37 cellular contexts compared by ENCODE assay signal in genomic region chr4:72709475-72709874, GRCh38.
DNase-seq lines count a peak whose midpoint lies in the region; ATAC-seq, FAIRE-seq and TF ChIP-seq lines count a peak whose summit lies in the region.
"Had no signal": no experiment of that assay in that cellular context is flagged by ENCODE, and none has a peak within 500 bp of the region (broad histone marks: within the 10 kb centered on the region; RNA-seq: fewer than 3 reads in every experiment).

No MANE protein-coding gene starts in this region.

- no peaks in the 10 kb centered on the region for H3K27me3 ChIP-seq in K562 (ENCODE audit: control insufficient read depth in 2 of 2, insufficient read depth in 2 of 2, low read length in 2 of 2)
- no peaks in the 10 kb centered on the region for H3K27me3 ChIP-seq in neuronal stem cell (ENCODE audit: control insufficient read depth in 3 of 3, insufficient read depth in 3 of 3, low read depth in 1 of 3, low read length in 3 of 3)
- no peaks in the 10 kb centered on the region for H3K27me3 ChIP-seq in parathyroid adenoma (ENCODE audit: control insufficient read depth, insufficient read depth, low read length)
- H3K27me3 ChIP-seq in trophoblast cell (ENCODE audit: insufficient read depth, low read length): no peaks in the 10 kb centered on the region
- H3K27me3 ChIP-seq: BE2C; BLaER1; BLaER1 treated with 17β-estradiol and CSF1 and Interleukin-3, amounts not matched to agents 10 nM and 100 nM had no signal

- H3K9me1 ChIP-seq in K562 (ENCODE audit: control insufficient read depth, insufficient read depth, low read length): no peaks in the 10 kb centered on the region

- peaks cover 13% of the 10 kb centered on the region for H3K4me1 Mint-ChIP-seq in type B pancreatic cell (ENCODE audit: unreplicated experiment)
- H3K4me1 Mint-ChIP-seq: B cell; CD14-positive monocyte; CD4-positive, alpha-beta memory T cell; CD4-positive, CD25-positive, alpha-beta regulatory T cell; CD8-positive, alpha-beta memory T cell had no signal

- BruUV-seq in K562 (replicated peaks; lab: Mats Ljungman, UMichigan): no TSS peak

- DNase-seq in K562 (ENCODE audit: extremely low read depth in 1 of 4, low spot score in 3 of 4) (no peak), neuronal stem cell (ENCODE audit: low spot score) (no peak), trophoblast cell (no peak), KG1 (lab: John Stamatoyannopoulos, UW) (no peak), GM12891 (ENCODE audit: insufficient read length, low spot score) (no peak), type B pancreatic cell (ENCODE audit: extremely low spot score, unreplicated experiment) (no peak)
- DNase-seq: 8988T; ACHN; AML-193; BE2C; C1 segment of cervical spinal cord; Caco-2; Calu3; CD4-positive, alpha-beta memory T cell; CD4-positive, alpha-beta T cell; CD4-positive, CD25-positive, alpha-beta regulatory T cell; CD8-positive, alpha-beta memory T cell; CD8-positive, alpha-beta T cell; COR-L47; DMS 273 treated with DMSO at 0.1 percent for 48 hours; DMS153; DMS53; DMS79; DMS79 treated with DMSO at 0.1 percent for 48 hours; DND-41; EL had no signal

- H3K79me1 ChIP-seq in neuronal stem cell (ENCODE audit: low read depth, low read length): no peaks in the 10 kb centered on the region
- H3K79me1 ChIP-seq in trophoblast cell (ENCODE audit: low read length): peaks cover 5% of the 10 kb centered on the region

- no peak overlapping the region for H2AK5ac ChIP-seq in neuronal stem cell (ENCODE audit: low read depth, low read length)
- H2AK5ac ChIP-seq in trophoblast cell (ENCODE audit: low read length): no peak overlapping the region

- H3K4ac ChIP-seq in neuronal stem cell (ENCODE audit: low read length) (no peak overlapping the region), trophoblast cell (ENCODE audit: low read depth, low read length) (no peak overlapping the region)

- H3K4me1 ChIP-seq in K562 (replicated peaks in 1 of 2; ENCODE audit: control insufficient read depth in 2 of 2, insufficient read depth in 2 of 2, low read length in 2 of 2): peaks cover 0 to 21% of the 10 kb centered on the region in 2 experiments; a peak in 3 of 5 replicates
- no peaks in the 10 kb centered on the region for H3K4me1 ChIP-seq in neuronal stem cell (ENCODE audit: control insufficient read depth in 2 of 2, insufficient read depth in 1 of 2, low read depth in 1 of 2, low read length in 2 of 2)
- no peaks in the 10 kb centered on the region for H3K4me1 ChIP-seq in parathyroid adenoma
- H3K4me1 ChIP-seq in trophoblast cell (ENCODE audit: control insufficient read depth in 1 of 2, insufficient read depth in 2 of 2, low read length in 2 of 2): peaks cover 2 to 3% of the 10 kb centered on the region in 2 experiments
- H3K4me1 ChIP-seq: A549; BE2C; BLaER1; BLaER1 treated with 17β-estradiol and CSF1 and Interleukin-3, amounts not matched to agents 10 nM and 100 nM; Caco-2 had no signal

- no peak overlapping the region for H3K14ac ChIP-seq in neuronal stem cell (ENCODE audit: low read length)
- H3K14ac ChIP-seq in trophoblast cell (ENCODE audit: low read length): no peak overlapping the region

- FAIRE-seq in K562 (lab: Jason Lieb, UNC) (peak; percentile 73), GM12891 (lab: Jason Lieb, UNC) (no peak)
- FAIRE-seq: A204.1, A549, D721Med had no signal

- no peak overlapping the region for H4K12ac ChIP-seq in trophoblast cell (ENCODE audit: low read depth, low read length)

- H2BK15ac ChIP-seq in neuronal stem cell (ENCODE audit: low read length): no peak overlapping the region

- H2BK120ac ChIP-seq in neuronal stem cell (ENCODE audit: low read depth, low read length) (no peak overlapping the region), trophoblast cell (ENCODE audit: insufficient read depth, low read length, poor library complexity) (peak overlapping the region; percentile 13)

- no peak overlapping the region for H3K4me3 Mint-ChIP-seq in type B pancreatic cell
- H3K4me3 Mint-ChIP-seq: B cell; CD14-positive monocyte; CD4-positive, alpha-beta memory T cell; CD4-positive, alpha-beta T cell; CD4-positive, CD25-positive, alpha-beta regulatory T cell; CD8-positive, alpha-beta memory T cell; CD8-positive, alpha-beta T cell had no signal

- H4K91ac ChIP-seq in neuronal stem cell (ENCODE audit: low read depth, low read length, poor library complexity): no peak overlapping the region
- no peak overlapping the region for H4K91ac ChIP-seq in trophoblast cell (ENCODE audit: low read depth, low read length)

- H3K36me3 Mint-ChIP-seq in type B pancreatic cell: no peaks in the 10 kb centered on the region
- H3K36me3 Mint-ChIP-seq: CD14-positive monocyte; CD4-positive, alpha-beta memory T cell; CD4-positive, CD25-positive, alpha-beta regulatory T cell; CD8-positive, alpha-beta memory T cell; CD8-positive, alpha-beta T cell had no signal

- H3K4me2 ChIP-seq in K562 (ENCODE audit: insufficient read depth, low read length) (no peak overlapping the region), neuronal stem cell (ENCODE audit: insufficient read depth, low read length, poor library complexity, severe bottlenecking) (no peak overlapping the region), parathyroid adenoma (ENCODE audit: low read length) (no peak overlapping the region), trophoblast cell (ENCODE audit: low read length) (no peak overlapping the region)
- H3K4me2 ChIP-seq: A549; BLaER1; BLaER1 treated with 17β-estradiol and CSF1 and Interleukin-3, amounts not matched to agents 10 nM and 100 nM had no signal

- H3K9ac ChIP-seq in K562 (ENCODE audit: insufficient read depth in 1 of 2, low read depth in 2 of 2, low read length in 2 of 2) (no peak overlapping the region), neuronal stem cell (ENCODE audit: low read depth, low read length, poor library complexity) (no peak overlapping the region), parathyroid adenoma (no peak overlapping the region), trophoblast cell (ENCODE audit: low read length) (no peak overlapping the region)
- H3K9ac ChIP-seq: BLaER1; BLaER1 treated with 17β-estradiol and CSF1 and Interleukin-3, amounts not matched to agents 10 nM and 100 nM had no signal

- H2BK5ac ChIP-seq in neuronal stem cell (ENCODE audit: low read length): no peak overlapping the region
- peak overlapping the region; percentile 31 for H2BK5ac ChIP-seq in trophoblast cell (ENCODE audit: low read depth, low read length, poor library complexity)

- H4K8ac ChIP-seq in neuronal stem cell (ENCODE audit: low read depth, low read length) (no peak overlapping the region), trophoblast cell (ENCODE audit: low read depth, low read length) (no peak overlapping the region)

- CTCF ChIA-PET in K562 (lab: Yijun Ruan, JAX; ENCODE audit: low intra/inter-chr PET ratio): no interaction called here

- WGBS in K562 (ENCODE audit: insufficient coverage, low coverage, missing lambda C conversion rate): 43% methylated on average over 3 of the region's 3 CpGs
- no CpG with 5 or more reads among the region's 3 CpGs for WGBS in neuronal stem cell (ENCODE audit: extremely low coverage in 2 of 2, insufficient read length in 2 of 2, insufficient replicate concordance in 1 of 2), 2 donors
- no CpG with 5 or more reads among the region's 3 CpGs for WGBS in trophoblast cell (ENCODE audit: extremely low coverage, insufficient coverage, insufficient read length)

- no peak overlapping the region for H3K27ac ChIP-seq in K562 (ENCODE audit: extremely low read depth, low read depth, low read length)
- H3K27ac ChIP-seq in neuronal stem cell (replicated peaks; ENCODE audit: low read length): no peak overlapping the region
- no peak overlapping the region for H3K27ac ChIP-seq in parathyroid adenoma
- H3K27ac ChIP-seq in trophoblast cell (ENCODE audit: low read depth, low read length): no peak overlapping the region
- H3K27ac ChIP-seq: 22Rv1; A549; BLaER1; BLaER1 treated with 17β-estradiol and CSF1 and Interleukin-3, amounts not matched to agents 10 nM and 100 nM; C4-2B had no signal

- H3K4me3 ChIP-seq in K562 (no peak overlapping the region), neuronal stem cell (ENCODE audit: low read length in 2 of 2) (no peak overlapping the region), parathyroid adenoma (ENCODE audit: low read depth, low read length) (no peak overlapping the region), trophoblast cell (ENCODE audit: low read depth, low read length) (no peak overlapping the region)
- H3K4me3 ChIP-seq: A549; BLaER1; BLaER1 treated with 17β-estradiol and CSF1 and Interleukin-3, amounts not matched to agents 10 nM and 100 nM had no signal

- H3K27me3 Mint-ChIP-seq in type B pancreatic cell: no peaks in the 10 kb centered on the region
- H3K27me3 Mint-ChIP-seq: B cell had no signal

- in situ Hi-C loops in K562 (cut with MboI): no loop called here

- no peaks in the 10 kb centered on the region for H3K9me3 Mint-ChIP-seq in type B pancreatic cell
- H3K9me3 Mint-ChIP-seq: CD14-positive monocyte; CD4-positive, alpha-beta memory T cell; CD4-positive, alpha-beta T cell; CD8-positive, alpha-beta memory T cell; CD8-positive, alpha-beta T cell had no signal

- no peak overlapping the region for H3K23ac ChIP-seq in neuronal stem cell (ENCODE audit: low read depth, low read length, poor library complexity)
- H3K23ac ChIP-seq in trophoblast cell (ENCODE audit: low read length): no peak overlapping the region

- H3K18ac ChIP-seq in neuronal stem cell (ENCODE audit: low read length) (no peak overlapping the region), trophoblast cell (ENCODE audit: low read length) (no peak overlapping the region)

- intact Hi-C loops in K562 (cut with micrococcal nuclease): loop anchor here (10.0 kb wide), 1 partner anchor 415 kb away; no protein-coding TSS in a partner anchor

- TF ChIP-seq RAD21 in K562 (CRISPR knock-in tag; conservative IDR thresholded peaks at IDR 0.05 in 1 of 2, IDR thresholded peaks at IDR 0.05 in 1 of 2): no peak

- H3K36me3 ChIP-seq in K562 (ENCODE audit: control insufficient read depth, insufficient read depth, low read length): no peaks in the 10 kb centered on the region
- no peaks in the 10 kb centered on the region for H3K36me3 ChIP-seq in neuronal stem cell (replicated peaks in 1 of 2; ENCODE audit: control insufficient read depth in 2 of 2, insufficient read depth in 2 of 2, low read length in 2 of 2)
- no peaks in the 10 kb centered on the region for H3K36me3 ChIP-seq in parathyroid adenoma (ENCODE audit: control insufficient read depth, insufficient read depth, low read length)
- no peaks in the 10 kb centered on the region for H3K36me3 ChIP-seq in trophoblast cell (ENCODE audit: control insufficient read depth in 1 of 2, insufficient read depth in 2 of 2, low read length in 2 of 2)
- H3K36me3 ChIP-seq: BE2C; BLaER1; BLaER1 treated with 17β-estradiol and CSF1 and Interleukin-3, amounts not matched to agents 10 nM and 100 nM had no signal

- no peaks in the 10 kb centered on the region for H3K9me3 ChIP-seq in K562 (replicated peaks; ENCODE audit: control insufficient read depth, insufficient read depth, low read depth, low read length)
- H3K9me3 ChIP-seq in neuronal stem cell (replicated peaks in 1 of 2; ENCODE audit: control insufficient read depth in 2 of 2, insufficient read depth in 1 of 2, low read depth in 1 of 2, low read length in 2 of 2): no peaks in the 10 kb centered on the region
- no peaks in the 10 kb centered on the region for H3K9me3 ChIP-seq in parathyroid adenoma (ENCODE audit: control insufficient read depth, low read length)
- no peaks in the 10 kb centered on the region for H3K9me3 ChIP-seq in trophoblast cell (ENCODE audit: insufficient read depth, low read depth, low read length)
- H3K9me3 ChIP-seq: A549; BE2C; BLaER1; BLaER1 treated with 17β-estradiol and CSF1 and Interleukin-3, amounts not matched to agents 10 nM and 100 nM; Caco-2 had no signal

- H3K79me2 ChIP-seq in K562 (ENCODE audit: control insufficient read depth, insufficient read depth, low read length) (no peaks in the 10 kb centered on the region), parathyroid adenoma (no peaks in the 10 kb centered on the region), trophoblast cell (ENCODE audit: control insufficient read depth, insufficient read depth, low read length, poor library complexity) (no peaks in the 10 kb centered on the region)

- H3K27ac Mint-ChIP-seq in type B pancreatic cell: no peak overlapping the region
- H3K27ac Mint-ChIP-seq: B cell; CD14-positive monocyte; CD4-positive, alpha-beta memory T cell; CD4-positive, alpha-beta T cell; CD4-positive, CD25-positive, alpha-beta regulatory T cell; CD8-positive, alpha-beta memory T cell; CD8-positive, alpha-beta T cell had no signal

- H2BK12ac ChIP-seq in neuronal stem cell (ENCODE audit: low read length): no peak overlapping the region
- peak overlapping the region; percentile 22 for H2BK12ac ChIP-seq in trophoblast cell (ENCODE audit: low read length)

- ATAC-seq in K562 (no peak), HG03025 (IDR thresholded peaks at IDR 0.05; ENCODE audit: low FRiP score, unreplicated experiment) (no peak)
- ATAC-seq: A549; CD8-positive, alpha-beta T cell had no signal

- H4K20me1 ChIP-seq in K562 (replicated peaks; ENCODE audit: control insufficient read depth, insufficient read depth, low read length): no peaks in the 10 kb centered on the region
- H4K20me1 ChIP-seq: BLaER1; BLaER1 treated with 17β-estradiol and CSF1 and Interleukin-3, amounts not matched to agents 10 nM and 100 nM had no signal

- no peak for TF ChIP-seq EP300 in K562 (IDR thresholded peaks at IDR 0.05; ENCODE audit: low read length)

- H2AFZ ChIP-seq in K562 (ENCODE audit: low read depth, low read length) (no peak overlapping the region; the same call in 1 of the 2 replicates), neuronal stem cell (ENCODE audit: low read length) (peak overlapping the region; percentile 6), parathyroid adenoma (peak overlapping the region; percentile 11), trophoblast cell (ENCODE audit: insufficient read depth, low read length, poor library complexity) (no peak overlapping the region)

- POLR2A ChIA-PET in K562 (lab: Yijun Ruan, JAX): no interaction called here

- no peak for TF ChIP-seq CTCF in K562 (IDR thresholded peaks at IDR 0.05 in 2 of 3, conservative IDR thresholded peaks at IDR 0.05 in 1 of 3; ENCODE audit: insufficient read depth in 2 of 3, low read depth in 1 of 3, low read length in 3 of 3)
- TF ChIP-seq CTCF in parathyroid adenoma (IDR thresholded peaks at IDR 0.05): no peak
- no peak for TF ChIP-seq CTCF in type B pancreatic cell (conservative IDR thresholded peaks at IDR 0.05)

- no peak for TF ChIP-seq POLR2A in K562 (conservative IDR thresholded peaks at IDR 0.05)
- TF ChIP-seq POLR2A in GM12891 (IDR thresholded peaks at IDR 0.05; ENCODE audit: low read depth, low read length): no peak

Comparison
In these comparisons a context has a peak if more than half of its experiments do, and no peak if none do; other contexts are left out.
1. H2AFZ ChIP-seq: peak in neuronal stem cell (single experiment) and parathyroid adenoma (single experiment); none in K562 (single experiment) and trophoblast cell (single experiment).